In genomic region chr15:82040395-82040794, GRCh38 we compare ENCODE assay signal across 18 cellular contexts.
"Had no signal": no experiment of that assay in that cellular context is flagged by ENCODE, and none has a peak within 500 bp of the region (broad histone marks: within the 10 kb centered on the region; RNA-seq: fewer than 3 reads in every experiment).

No MANE protein-coding gene starts in this region.

- H3K36me3 ChIP-seq: breast epithelium, esophagus squamous epithelium, thoracic aorta had no signal

- H3K4me3 Mint-ChIP-seq: activated CD8-positive, alpha-beta T cell treated with anti-CD3 and anti-CD28 coated beads for 36 hours; activated naive CD8-positive, alpha-beta T cell treated with anti-CD3 and anti-CD28 coated beads, Interleukin-2, amount 10 ng/mL, durations not matched to agents 7 days and 5 days; activated T-cell treated with anti-CD3 and anti-CD28 coated beads, Interleukin-2, amount 50 U/mL, for 72 hours; memory B cell; natural killer cell; stimulated activated naive CD8-positive, alpha-beta T cell treated with anti-CD3 and anti-CD28 coated beads, Interleukin-15, Interleukin-2, amounts not matched to agents 100 ng/mL and 50 ng/mL, for 24 hours had no signal

- H3K27ac ChIP-seq: breast epithelium, esophagus squamous epithelium, psoas muscle, thoracic aorta, WERI-Rb-1 had no signal

- H3K36me3 Mint-ChIP-seq: activated naive CD8-positive, alpha-beta T cell treated with anti-CD3 and anti-CD28 coated beads, Interleukin-2, amount 10 ng/mL, durations not matched to agents 7 days and 5 days; natural killer cell had no signal

- H3K4me3 ChIP-seq: breast epithelium, esophagus squamous epithelium, psoas muscle, thoracic aorta had no signal

- DNase-seq: activated CD4-positive, alpha-beta T cell treated with anti-CD3 and anti-CD28 coated beads for 4 hours; activated CD8-positive, alpha-beta memory T cell treated with anti-CD3 and anti-CD28 coated beads, Interleukin-2, amount 50 U/mL, for 4 hours; activated CD8-positive, alpha-beta T cell treated with anti-CD3 and anti-CD28 coated beads for 36 hours; activated naive CD8-positive, alpha-beta T cell treated with anti-CD3 and anti-CD28 coated beads, Interleukin-2, amount 10 ng/mL, durations not matched to agents 7 days and 5 days; activated T-cell treated with anti-CD3 and anti-CD28 coated beads, Interleukin-2, amount 50 U/mL, for 72 hours; esophagus squamous epithelium; foreskin fibroblast; natural killer cell; psoas muscle; stimulated activated CD4-positive, alpha-beta T cell treated with anti-CD3 and anti-CD28 coated beads, Interleukin-4, amount 100 ng/mL, for 1 hour; stimulated activated CD8-positive, alpha-beta memory T cell treated with anti-CD3 and anti-CD28 coated beads, Interleukin-4, amount 100 ng/mL, for 48 hours; T-helper 9 cell had no signal

- ATAC-seq: activated CD8-positive, alpha-beta T cell treated with anti-CD3 and anti-CD28 coated beads for 36 hours; activated T-cell treated with anti-CD3 and anti-CD28 coated beads, Interleukin-2, amount 50 U/mL, for 72 hours; natural killer cell; psoas muscle had no signal

- H3K9me3 ChIP-seq: breast epithelium, esophagus squamous epithelium, psoas muscle, thoracic aorta had no signal

- FAIRE-seq: urothelium cell line had no signal

- H3K9me3 Mint-ChIP-seq: activated CD8-positive, alpha-beta T cell treated with anti-CD3 and anti-CD28 coated beads for 36 hours; activated naive CD8-positive, alpha-beta T cell treated with anti-CD3 and anti-CD28 coated beads, Interleukin-2, amount 10 ng/mL, durations not matched to agents 7 days and 5 days; activated T-cell treated with anti-CD3 and anti-CD28 coated beads, Interleukin-2, amount 50 U/mL, for 72 hours; natural killer cell; stimulated activated naive CD8-positive, alpha-beta T cell treated with anti-CD3 and anti-CD28 coated beads, Interleukin-15, Interleukin-2, amounts not matched to agents 100 ng/mL and 50 ng/mL, for 24 hours had no signal

- H3K27ac Mint-ChIP-seq: activated CD8-positive, alpha-beta T cell treated with anti-CD3 and anti-CD28 coated beads for 36 hours; activated naive CD8-positive, alpha-beta T cell treated with anti-CD3 and anti-CD28 coated beads, Interleukin-2, amount 10 ng/mL, durations not matched to agents 7 days and 5 days; activated T-cell treated with anti-CD3 and anti-CD28 coated beads, Interleukin-2, amount 50 U/mL, for 72 hours; memory B cell; natural killer cell; stimulated activated naive CD8-positive, alpha-beta T cell treated with anti-CD3 and anti-CD28 coated beads, Interleukin-15, Interleukin-2, amounts not matched to agents 100 ng/mL and 50 ng/mL, for 24 hours had no signal

- H3K27me3 ChIP-seq: breast epithelium had no signal

- H3K4me1 ChIP-seq: breast epithelium had no signal
